Comparison of ENCODE assay signal across 9 cellular contexts in genomic region chr11:10752486-10752885, GRCh38. TPM values are rescaled to one million over a fixed set of nuclear protein-coding genes. Genes with fewer than 3 reads are reported as not detected.
DNase-seq lines count a peak whose midpoint lies in the region; ATAC-seq and TF ChIP-seq lines count a peak whose summit lies in the region.
"Had no signal": no experiment of that assay in that cellular context is flagged by ENCODE, and none has a peak within 500 bp of the region (broad histone marks: within the 10 kb centered on the region; RNA-seq: fewer than 3 reads in every experiment).

No MANE protein-coding gene starts in this region.

- no peaks in the 10 kb centered on the region for H4K20me1 ChIP-seq in OCI-LY1 (ENCODE audit: insufficient read depth, low read length)

- H3K9me3 Mint-ChIP-seq in endothelial cell (ENCODE audit: unreplicated experiment) (no peaks in the 10 kb centered on the region), progenitor cell of endocrine pancreas (ENCODE audit: low read depth) (no peaks in the 10 kb centered on the region)

- H3K27ac Mint-ChIP-seq in endothelial cell (ENCODE audit: unreplicated experiment), result no peak overlapping the region
- H3K27ac Mint-ChIP-seq in progenitor cell of endocrine pancreas, result no peak overlapping the region

- TF ChIP-seq CTCF in OCI-LY1 (IDR thresholded peaks at IDR 0.05; ENCODE audit: low read length), result no peak
- TF ChIP-seq CTCF in endothelial cell (IDR thresholded peaks at IDR 0.05; ENCODE audit: unreplicated experiment), result no peak
- TF ChIP-seq CTCF in progenitor cell of endocrine pancreas (IDR thresholded peaks at IDR 0.05; ENCODE audit: unreplicated experiment), result no peak

- ATAC-seq in left lobe of liver, result no peak
- no peak for ATAC-seq in HG02623 (IDR thresholded peaks at IDR 0.05; ENCODE audit: unreplicated experiment)

- H3K36me3 Mint-ChIP-seq in endothelial cell (ENCODE audit: low read depth, unreplicated experiment) (peaks cover 10% of the 10 kb centered on the region), progenitor cell of endocrine pancreas (ENCODE audit: insufficient read depth) (peaks cover 11% of the 10 kb centered on the region)

- H3K27me3 ChIP-seq in OCI-LY1 (ENCODE audit: insufficient read depth, low read length), result no peaks in the 10 kb centered on the region

- no peaks in the 10 kb centered on the region for H3F3A ChIP-seq in OCI-LY1 (ENCODE audit: insufficient read depth, low read length)

- DNase-seq in endothelial cell (ENCODE audit: low spot score) (no peak), progenitor cell of endocrine pancreas (ENCODE audit: low spot score, unreplicated experiment) (no peak), left lobe of liver (ENCODE audit: low spot score) (no peak), AG08395 (ENCODE audit: low spot score) (no peak), NCI-H1092 (lab: John Stamatoyannopoulos, UW) (no peak)
- DNase-seq: cerebellar nuclear complex had no signal

- H3K27me3 Mint-ChIP-seq in endothelial cell (ENCODE audit: unreplicated experiment), result peaks cover 3% of the 10 kb centered on the region
- H3K27me3 Mint-ChIP-seq in progenitor cell of endocrine pancreas, result peaks cover 3% of the 10 kb centered on the region

- H3K27ac ChIP-seq in OCI-LY1 (ENCODE audit: low read depth, low read length, poor library complexity, severe bottlenecking), result no peak overlapping the region

- no peak overlapping the region for H2AFZ ChIP-seq in OCI-LY1 (ENCODE audit: low read length)

- H3K4me1 ChIP-seq in OCI-LY1 (ENCODE audit: insufficient read depth, low read length, severe bottlenecking), result peaks cover 16% of the 10 kb centered on the region

- H3K9ac ChIP-seq in OCI-LY1 (ENCODE audit: low read length), result peak overlapping the region; percentile 76; the same call in 1 of the 2 replicates

- H3K36me3 ChIP-seq in OCI-LY1 (ENCODE audit: insufficient read depth, low read length), result peaks cover 40% of the 10 kb centered on the region

- H3K9me2 ChIP-seq in OCI-LY1 (ENCODE audit: low read depth, low read length), result no peaks in the 10 kb centered on the region

- H3K4me1 Mint-ChIP-seq in endothelial cell (ENCODE audit: unreplicated experiment) (peaks cover 4% of the 10 kb centered on the region), progenitor cell of endocrine pancreas (ENCODE audit: low read depth) (peaks cover 6% of the 10 kb centered on the region)

- H3K79me2 ChIP-seq in OCI-LY1 (ENCODE audit: insufficient read depth, low read length), result peaks cover 14% of the 10 kb centered on the region; the same call in 1 of the 2 replicates

- peak overlapping the region; percentile 81 for H3K4me2 ChIP-seq in OCI-LY1 (ENCODE audit: low read length)

- H3K4me3 ChIP-seq in GM08714 (ENCODE audit: low read length) (peak overlapping the region; percentile 95; the same call in 1 of the 2 replicates), OCI-LY1 (ENCODE audit: low read depth, low read length, poor library complexity, severe bottlenecking) (peak overlapping the region; percentile 89)

- H3K9me3 ChIP-seq in OCI-LY1 (ENCODE audit: low read length), result no peaks in the 10 kb centered on the region

- H3K4me3 Mint-ChIP-seq in endothelial cell (ENCODE audit: unreplicated experiment) (peak overlapping the region; percentile 20), progenitor cell of endocrine pancreas (ENCODE audit: low read depth) (peak overlapping the region; percentile 91)

RNA-seq across cellular contexts. Expression of gene CTR9, which starts 1.4 kb away (rescaled TPM):
- total RNA-seq in endothelial cell (ENCODE audit: unreplicated experiment) (43.5 TPM), progenitor cell of endocrine pancreas (34.4 and 38.6 TPM in 2 replicates), left lobe of liver (16.1 TPM)

RNA-seq across cellular contexts. Expression of gene EIF4G2, which starts 56.2 kb away (rescaled TPM):
- total RNA-seq in endothelial cell (ENCODE audit: unreplicated experiment) (1,184 TPM), progenitor cell of endocrine pancreas (1,076 and 1,126 TPM in 2 replicates), left lobe of liver (318 TPM)

RNA-seq across cellular contexts. Expression of gene IRAG1, which starts 58.9 kb away (rescaled TPM):
- 8.7 TPM for total RNA-seq in endothelial cell (ENCODE audit: unreplicated experiment)
- 5.4 and 6.3 TPM in 2 replicates for total RNA-seq in progenitor cell of endocrine pancreas
- 0.53 TPM for total RNA-seq in left lobe of liver
